In genomic region chr2:138490673-138491494, GRCh38 we compare ENCODE assay signal across 20 cellular contexts.
"Had no signal": no experiment of that assay in that cellular context is flagged by ENCODE, and none has a peak within 500 bp of the region (broad histone marks: within the 10 kb centered on the region; RNA-seq: fewer than 3 reads in every experiment).

No MANE protein-coding gene starts in this region.

- H3K4me1 ChIP-seq: vagina had no signal

- H3K4me1 Mint-ChIP-seq: activated CD4-positive, alpha-beta T cell treated with anti-CD3 and anti-CD28 coated beads for 36 hours had no signal

- H3K4me3 ChIP-seq: left ventricle myocardium inferior, suprapubic skin, transverse colon, vagina had no signal

- H3K27me3 ChIP-seq: suprapubic skin, transverse colon, vagina had no signal

- H3K36me3 ChIP-seq: left ventricle myocardium inferior, suprapubic skin, transverse colon, vagina had no signal

- H3K4me3 Mint-ChIP-seq: activated CD4-positive, alpha-beta T cell treated with anti-CD3 and anti-CD28 coated beads for 36 hours; activated naive CD8-positive, alpha-beta T cell treated with anti-CD3 and anti-CD28 coated beads for 36 hours; stimulated activated naive CD8-positive, alpha-beta T cell treated with anti-CD3 and anti-CD28 coated beads, Interleukin-15, amount 100 ng/mL, for 72 hours had no signal

- H3K27me3 Mint-ChIP-seq: activated CD4-positive, alpha-beta T cell treated with anti-CD3 and anti-CD28 coated beads for 36 hours; activated naive CD8-positive, alpha-beta T cell treated with anti-CD3 and anti-CD28 coated beads for 36 hours; stimulated activated naive CD8-positive, alpha-beta T cell treated with anti-CD3 and anti-CD28 coated beads, Interleukin-15, amount 100 ng/mL, for 72 hours had no signal

- H3K9me3 ChIP-seq: left ventricle myocardium inferior, suprapubic skin, transverse colon, vagina had no signal

- H3K27ac ChIP-seq: left ventricle myocardium inferior, suprapubic skin, transverse colon, vagina had no signal

- ATAC-seq: activated CD4-positive, alpha-beta T cell treated with anti-CD3 and anti-CD28 coated beads for 36 hours; stimulated activated naive CD8-positive, alpha-beta T cell treated with anti-CD3 and anti-CD28 coated beads, Interleukin-15, amount 100 ng/mL, for 72 hours had no signal

- H3K9me3 Mint-ChIP-seq: activated naive CD8-positive, alpha-beta T cell treated with anti-CD3 and anti-CD28 coated beads for 36 hours; stimulated activated naive CD8-positive, alpha-beta T cell treated with anti-CD3 and anti-CD28 coated beads, Interleukin-15, amount 100 ng/mL, for 72 hours had no signal

- FAIRE-seq: colon, endometrium, frontal cortex, kidney had no signal

- H3K27ac Mint-ChIP-seq: activated CD4-positive, alpha-beta T cell treated with anti-CD3 and anti-CD28 coated beads for 36 hours; activated naive CD8-positive, alpha-beta T cell treated with anti-CD3 and anti-CD28 coated beads for 36 hours; stimulated activated naive CD8-positive, alpha-beta T cell treated with anti-CD3 and anti-CD28 coated beads, Interleukin-15, amount 100 ng/mL, for 72 hours had no signal

- DNase-seq: activated CD4-positive, alpha-beta T cell treated with anti-CD3 and anti-CD28 coated beads for 36 hours; activated CD4-positive, alpha-beta T cell treated with anti-CD3 and anti-CD28 coated beads, Interleukin-2, amount 50 U/mL, for 48 hours; activated naive CD4-positive, alpha-beta T cell; activated naive CD8-positive, alpha-beta T cell treated with anti-CD3 and anti-CD28 coated beads for 36 hours; activated T-cell treated with anti-CD3 and anti-CD28 coated beads for 4 hours; amniotic stem cell; caudate nucleus; head of caudate nucleus; kidney; left ventricle myocardium inferior; occipital lobe; stimulated activated CD4-positive, alpha-beta T cell treated with anti-CD3 and anti-CD28 coated beads, Interleukin-12 subunit alpha, Interleukin-12 subunit beta, amount 100 ng/mL, for 4 hours; stimulated activated CD4-positive, alpha-beta T cell treated with anti-CD3 and anti-CD28 coated beads, Interleukin-1b, Interleukin-23, amount 100 ng/mL, for 48 hours; stimulated activated naive CD8-positive, alpha-beta T cell treated with anti-CD3 and anti-CD28 coated beads, Interleukin-15, amount 100 ng/mL, for 72 hours; transverse colon had no signal
